8 cellular contexts compared by ENCODE assay signal in genomic region chr3:122568131-122568530, GRCh38. TPM values are rescaled to one million over a fixed set of nuclear protein-coding genes. Genes with fewer than 3 reads are reported as not detected.
DNase-seq lines count a peak whose midpoint lies in the region; ATAC-seq and TF ChIP-seq lines count a peak whose summit lies in the region.
"Not testable (repeated sequence)": the region's sequence is repeated elsewhere in the genome, so short reads cannot be mapped to it uniquely, and the experiment has no call there.
"Had no signal": no experiment of that assay in that cellular context is flagged by ENCODE, and none has a peak within 500 bp of the region (broad histone marks: within the 10 kb centered on the region; RNA-seq: fewer than 3 reads in every experiment).

No MANE protein-coding gene starts in this region.

- not testable (repeated sequence) for DNase-seq in CD4-positive, CD25-positive, alpha-beta regulatory T cell; T-cell; activated CD4-positive, alpha-beta memory T cell treated with anti-CD3 and anti-CD28 coated beads, Interleukin-2, amount 10 ng/mL, durations not matched to agents 7 days and 5 days; activated naive CD4-positive, alpha-beta T cell treated with anti-CD3 and anti-CD28 coated beads, Interleukin-2, amount 10 ng/mL, durations not matched to agents 7 days and 5 days; naive thymus-derived CD8-positive, alpha-beta T cell

- not testable (repeated sequence) for H3K27me3 Mint-ChIP-seq in CD4-positive, CD25-positive, alpha-beta regulatory T cell; T-cell; activated CD4-positive, alpha-beta memory T cell treated with anti-CD3 and anti-CD28 coated beads, Interleukin-2, amount 10 ng/mL, durations not matched to agents 7 days and 5 days; activated naive CD4-positive, alpha-beta T cell treated with anti-CD3 and anti-CD28 coated beads, Interleukin-2, amount 10 ng/mL, durations not matched to agents 7 days and 5 days; naive thymus-derived CD8-positive, alpha-beta T cell; stimulated activated memory B cell treated with anti-CD40 and anti-IgM and Interleukin-4, amounts not matched to agents 10 μg/mL and 1 μg/mL and 100 μg/mL, for 72 hours

- POLR2A ChIA-PET in T-cell (lab: Charles Lee): not testable (repeated sequence)
- POLR2A ChIA-PET in activated CD4-positive, alpha-beta memory T cell treated with anti-CD3 and anti-CD28 coated beads, Interleukin-2, amount 10 ng/mL, durations not matched to agents 7 days and 5 days (lab: Charles Lee): interaction anchor here (9.1 kb wide), 1 partner anchor 8 kb away, joined by 129 read pairs; the partner anchor contains the start of gene PARP15
- POLR2A ChIA-PET in naive thymus-derived CD8-positive, alpha-beta T cell (lab: Charles Lee): interaction anchor here (1.0 kb wide), 1 partner anchor 9 kb away, joined by 3 read pairs; the partner anchor contains the start of gene PARP15

- peaks cover 45% of the 10 kb centered on the region for H3K36me3 Mint-ChIP-seq in CD4-positive, CD25-positive, alpha-beta regulatory T cell
- H3K36me3 Mint-ChIP-seq in T-cell: peaks cover 54% of the 10 kb centered on the region
- H3K36me3 Mint-ChIP-seq in activated CD4-positive, alpha-beta memory T cell treated with anti-CD3 and anti-CD28 coated beads, Interleukin-2, amount 10 ng/mL, durations not matched to agents 7 days and 5 days (ENCODE audit: low read depth): peaks cover 83% of the 10 kb centered on the region
- peaks cover 81% of the 10 kb centered on the region for H3K36me3 Mint-ChIP-seq in activated naive CD4-positive, alpha-beta T cell treated with anti-CD3 and anti-CD28 coated beads, Interleukin-2, amount 10 ng/mL, durations not matched to agents 7 days and 5 days
- H3K36me3 Mint-ChIP-seq in naive thymus-derived CD8-positive, alpha-beta T cell: peaks cover 0 to 71% (median 37%) of the 10 kb centered on the region in 3 donors
- peaks cover 58% of the 10 kb centered on the region for H3K36me3 Mint-ChIP-seq in stimulated activated memory B cell treated with anti-CD40 and anti-IgM and Interleukin-4, amounts not matched to agents 10 μg/mL and 1 μg/mL and 100 μg/mL, for 72 hours

- not testable (repeated sequence) for ATAC-seq in CD4-positive, CD25-positive, alpha-beta regulatory T cell (ENCODE audit: low read depth in 2 of 2); T-cell (replicated peaks in 1 of 4); gastroesophageal sphincter; naive thymus-derived CD8-positive, alpha-beta T cell; stimulated activated memory B cell treated with anti-CD40 and anti-IgM and Interleukin-4, amounts not matched to agents 10 μg/mL and 1 μg/mL and 100 μg/mL, for 72 hours

- WGBS in gastroesophageal sphincter (ENCODE audit: low coverage in 1 of 2), 2 donors: 88 to 96% methylated on average over 6 to 7 of the region's 7 CpGs

- peaks cover 39 to 76% (median 59%) of the 10 kb centered on the region in 4 donors for H3K4me1 Mint-ChIP-seq in CD4-positive, CD25-positive, alpha-beta regulatory T cell
- H3K4me1 Mint-ChIP-seq in T-cell: peaks cover 72 to 74% (median 72%) of the 10 kb centered on the region in 3 donors
- peaks cover 68% of the 10 kb centered on the region for H3K4me1 Mint-ChIP-seq in activated CD4-positive, alpha-beta memory T cell treated with anti-CD3 and anti-CD28 coated beads, Interleukin-2, amount 10 ng/mL, durations not matched to agents 7 days and 5 days
- H3K4me1 Mint-ChIP-seq in activated naive CD4-positive, alpha-beta T cell treated with anti-CD3 and anti-CD28 coated beads, Interleukin-2, amount 10 ng/mL, durations not matched to agents 7 days and 5 days: peaks cover 74% of the 10 kb centered on the region
- H3K4me1 Mint-ChIP-seq in naive thymus-derived CD8-positive, alpha-beta T cell: peaks cover 30 to 80% (median 75%) of the 10 kb centered on the region in 4 donors
- H3K4me1 Mint-ChIP-seq in stimulated activated memory B cell treated with anti-CD40 and anti-IgM and Interleukin-4, amounts not matched to agents 10 μg/mL and 1 μg/mL and 100 μg/mL, for 72 hours: peaks cover 73% of the 10 kb centered on the region

- peak overlapping the region; percentile 42 for H3K27ac ChIP-seq in CD4-positive, CD25-positive, alpha-beta regulatory T cell (ENCODE audit: insufficient read depth, low read length, poor library complexity, severe bottlenecking)
- H3K27ac ChIP-seq in gastroesophageal sphincter: peak overlapping the region; percentile 64 to 70 (median 68)

- H3K36me3 ChIP-seq in CD4-positive, CD25-positive, alpha-beta regulatory T cell (ENCODE audit: control insufficient read depth, insufficient read depth, low read length): peaks cover 58% of the 10 kb centered on the region
- peaks cover 0 to 70% of the 10 kb centered on the region in 2 donors for H3K36me3 ChIP-seq in gastroesophageal sphincter

- H3K9me3 ChIP-seq in CD4-positive, CD25-positive, alpha-beta regulatory T cell (ENCODE audit: control insufficient read depth in 2 of 2, low read length in 2 of 2); gastroesophageal sphincter: not testable (repeated sequence)

- H3K27me3 ChIP-seq in CD4-positive, CD25-positive, alpha-beta regulatory T cell (ENCODE audit: control insufficient read depth, insufficient read depth, low read length); gastroesophageal sphincter: not testable (repeated sequence)

- not testable (repeated sequence) for H3K4me3 ChIP-seq in CD4-positive, CD25-positive, alpha-beta regulatory T cell (ENCODE audit: low read depth, low read length); gastroesophageal sphincter

- TF ChIP-seq EP300 in gastroesophageal sphincter (IDR thresholded peaks at IDR 0.05): not testable (repeated sequence)

- not testable (repeated sequence) for TF ChIP-seq POLR2A in gastroesophageal sphincter (IDR thresholded peaks at IDR 0.05)

- CTCF ChIA-PET in T-cell (lab: Charles Lee): interaction anchor here in 1 of 2 donors (0.8 to 3.0 kb wide), 2 partner anchors 11 to 111 kb away, joined by 3 to 8 read pairs; no protein-coding TSS in a partner anchor
- CTCF ChIA-PET in activated CD4-positive, alpha-beta memory T cell treated with anti-CD3 and anti-CD28 coated beads, Interleukin-2, amount 10 ng/mL, durations not matched to agents 7 days and 5 days (lab: Charles Lee): interaction anchor here (1.2 kb wide), 1 partner anchor 111 kb away, joined by 6 read pairs; no protein-coding TSS in a partner anchor
- CTCF ChIA-PET in activated naive CD4-positive, alpha-beta T cell treated with anti-CD3 and anti-CD28 coated beads, Interleukin-2, amount 10 ng/mL, durations not matched to agents 7 days and 5 days (lab: Charles Lee): interaction anchor here (2.8 kb wide), 1 partner anchor 111 kb away, joined by 15 read pairs; no protein-coding TSS in a partner anchor

- H3K4me1 ChIP-seq in CD4-positive, CD25-positive, alpha-beta regulatory T cell (ENCODE audit: control insufficient read depth, insufficient read depth, low read length, poor library complexity, severe bottlenecking): peaks cover 37% of the 10 kb centered on the region
- peaks cover 0 to 76% (median 25%) of the 10 kb centered on the region in 3 donors for H3K4me1 ChIP-seq in gastroesophageal sphincter

- H3K9me3 Mint-ChIP-seq in CD4-positive, CD25-positive, alpha-beta regulatory T cell; T-cell; activated CD4-positive, alpha-beta memory T cell treated with anti-CD3 and anti-CD28 coated beads, Interleukin-2, amount 10 ng/mL, durations not matched to agents 7 days and 5 days; activated naive CD4-positive, alpha-beta T cell treated with anti-CD3 and anti-CD28 coated beads, Interleukin-2, amount 10 ng/mL, durations not matched to agents 7 days and 5 days; naive thymus-derived CD8-positive, alpha-beta T cell; stimulated activated memory B cell treated with anti-CD40 and anti-IgM and Interleukin-4, amounts not matched to agents 10 μg/mL and 1 μg/mL and 100 μg/mL, for 72 hours: not testable (repeated sequence)

- H3K27ac Mint-ChIP-seq in CD4-positive, CD25-positive, alpha-beta regulatory T cell: peak overlapping the region; percentile 55 to 95 (median 84)
- H3K27ac Mint-ChIP-seq in T-cell: peak overlapping the region; percentile 79 to 84
- H3K27ac Mint-ChIP-seq in activated CD4-positive, alpha-beta memory T cell treated with anti-CD3 and anti-CD28 coated beads, Interleukin-2, amount 10 ng/mL, durations not matched to agents 7 days and 5 days: peak overlapping the region; percentile 51
- H3K27ac Mint-ChIP-seq in activated naive CD4-positive, alpha-beta T cell treated with anti-CD3 and anti-CD28 coated beads, Interleukin-2, amount 10 ng/mL, durations not matched to agents 7 days and 5 days: peak overlapping the region; percentile 81
- H3K27ac Mint-ChIP-seq in naive thymus-derived CD8-positive, alpha-beta T cell: peak overlapping the region; percentile 30 to 98 (median 76)
- peak overlapping the region; percentile 85 for H3K27ac Mint-ChIP-seq in stimulated activated memory B cell treated with anti-CD40 and anti-IgM and Interleukin-4, amounts not matched to agents 10 μg/mL and 1 μg/mL and 100 μg/mL, for 72 hours

- H3K4me3 Mint-ChIP-seq in CD4-positive, CD25-positive, alpha-beta regulatory T cell: peak overlapping the region in 3 of 4 donors; percentile 18 to 97 (median 61)
- peak overlapping the region in 1 of 3 donors; percentile 43 for H3K4me3 Mint-ChIP-seq in T-cell
- H3K4me3 Mint-ChIP-seq in activated CD4-positive, alpha-beta memory T cell treated with anti-CD3 and anti-CD28 coated beads, Interleukin-2, amount 10 ng/mL, durations not matched to agents 7 days and 5 days: not testable (repeated sequence)
- peak overlapping the region; percentile 25 for H3K4me3 Mint-ChIP-seq in activated naive CD4-positive, alpha-beta T cell treated with anti-CD3 and anti-CD28 coated beads, Interleukin-2, amount 10 ng/mL, durations not matched to agents 7 days and 5 days
- H3K4me3 Mint-ChIP-seq in naive thymus-derived CD8-positive, alpha-beta T cell: peak overlapping the region in 2 of 10 donors; percentile 40 to 64
- H3K4me3 Mint-ChIP-seq in stimulated activated memory B cell treated with anti-CD40 and anti-IgM and Interleukin-4, amounts not matched to agents 10 μg/mL and 1 μg/mL and 100 μg/mL, for 72 hours: peak overlapping the region; percentile 15

- not testable (repeated sequence) for TF ChIP-seq CTCF in gastroesophageal sphincter (IDR thresholded peaks at IDR 0.05)

RNA-seq across cellular contexts. Expression of gene DTX3L, which starts 4.0 kb away (rescaled TPM):
- total RNA-seq in CD4-positive, CD25-positive, alpha-beta regulatory T cell: 48.0 TPM
- polyA plus RNA-seq in CD4-positive, CD25-positive, alpha-beta regulatory T cell: 10 to 100 TPM; 25.9 to 32.8 (median 29.2) TPM
- total RNA-seq in T-cell (10 to 100 TPM; 35.1 to 56.2 (median 49.8) TPM), gastroesophageal sphincter (10 to 100 TPM; 23.7 to 24.6 (median 24.2) TPM)
- total RNA-seq in activated CD4-positive, alpha-beta memory T cell treated with anti-CD3 and anti-CD28 coated beads, Interleukin-2, amount 10 ng/mL, durations not matched to agents 7 days and 5 days: 100 to 1,000 TPM; 135 to 144 TPM
- 10 to 100 TPM; 35.1 to 40.6 TPM for total RNA-seq in naive thymus-derived CD8-positive, alpha-beta T cell
- polyA plus RNA-seq in naive thymus-derived CD8-positive, alpha-beta T cell: 10 to 100 TPM; 20.2 to 27.6 (median 26.3) TPM

RNA-seq across cellular contexts. Expression of gene PARP9, which starts 4.0 kb away (rescaled TPM):
- 47.6 TPM for total RNA-seq in CD4-positive, CD25-positive, alpha-beta regulatory T cell
- polyA plus RNA-seq in CD4-positive, CD25-positive, alpha-beta regulatory T cell: 10 to 100 TPM; 24.2 to 41.9 (median 37.5) TPM
- total RNA-seq in T-cell: 10 to 100 TPM; 20.2 to 43.0 (median 24.3) TPM
- total RNA-seq in activated CD4-positive, alpha-beta memory T cell treated with anti-CD3 and anti-CD28 coated beads, Interleukin-2, amount 10 ng/mL, durations not matched to agents 7 days and 5 days: 100 to 1,000 TPM; 151 to 157 TPM
- 10 to 100 TPM; 21.0 to 28.6 (median 24.0) TPM for total RNA-seq in gastroesophageal sphincter
- total RNA-seq in naive thymus-derived CD8-positive, alpha-beta T cell: 10 to 100 TPM; 19.2 to 21.5 TPM
- polyA plus RNA-seq in naive thymus-derived CD8-positive, alpha-beta T cell: 10 to 100 TPM; 18.0 to 30.8 (median 18.6) TPM

RNA-seq across cellular contexts. Expression of gene PARP15, which starts 9.3 kb away (rescaled TPM):
- 87.0 TPM for total RNA-seq in CD4-positive, CD25-positive, alpha-beta regulatory T cell
- polyA plus RNA-seq in CD4-positive, CD25-positive, alpha-beta regulatory T cell: 10 to 100 TPM in 1 of 4 donors, 1 to 10 TPM in 3; 5.2 to 10.7 (median 7.6) TPM
- 10 to 100 TPM; 37.3 to 74.9 (median 72.5) TPM for total RNA-seq in T-cell
- 10 to 100 TPM; 47.2 to 48.2 TPM for total RNA-seq in activated CD4-positive, alpha-beta memory T cell treated with anti-CD3 and anti-CD28 coated beads, Interleukin-2, amount 10 ng/mL, durations not matched to agents 7 days and 5 days
- 1 to 10 TPM in 2 of 4 donors, under 1 TPM in 1, not detected in 1; 0.42 to 2.7 (median 1.1) TPM for total RNA-seq in gastroesophageal sphincter
- 10 to 100 TPM; 56.9 to 61.9 TPM for total RNA-seq in naive thymus-derived CD8-positive, alpha-beta T cell
- polyA plus RNA-seq in naive thymus-derived CD8-positive, alpha-beta T cell: 1 to 10 TPM; 5.4 to 8.4 (median 6.9) TPM
- total RNA-seq: H7 had no signal

RNA-seq across cellular contexts. Expression of gene KPNA1, which starts 53.4 kb away (rescaled TPM):
- 57.8 TPM for total RNA-seq in CD4-positive, CD25-positive, alpha-beta regulatory T cell
- 10 to 100 TPM; 41.4 to 50.0 (median 43.8) TPM for polyA plus RNA-seq in CD4-positive, CD25-positive, alpha-beta regulatory T cell
- 10 to 100 TPM; 55.2 to 65.0 (median 57.5) TPM for total RNA-seq in T-cell
- 10 to 100 TPM; 41.8 to 45.8 TPM for total RNA-seq in activated CD4-positive, alpha-beta memory T cell treated with anti-CD3 and anti-CD28 coated beads, Interleukin-2, amount 10 ng/mL, durations not matched to agents 7 days and 5 days
- total RNA-seq in gastroesophageal sphincter: 10 to 100 TPM; 39.8 to 61.3 (median 41.3) TPM
- total RNA-seq in naive thymus-derived CD8-positive, alpha-beta T cell: 10 to 100 TPM; 74.2 to 78.2 TPM
- polyA plus RNA-seq in naive thymus-derived CD8-positive, alpha-beta T cell: 10 to 100 TPM; 36.9 to 49.5 (median 41.7) TPM

Comparison
In these comparisons a context has a peak if more than half of its experiments do, and no peak if none do; other contexts are left out.
1. RNA of gene PARP15, which starts 9.3 kb away (total RNA-seq): 87.0 TPM in CD4-positive, CD25-positive, alpha-beta regulatory T cell (single experiment), 37.3 to 74.9 TPM in T-cell, 56.9 to 61.9 TPM in naive thymus-derived CD8-positive, alpha-beta T cell and 47.2 to 48.2 TPM in activated CD4-positive, alpha-beta memory T cell treated with anti-CD3 and anti-CD28 coated beads, Interleukin-2, amount 10 ng/mL, durations not matched to agents 7 days and 5 days; 0.42 to 2.7 TPM in gastroesophageal sphincter; every median in the first group is over 10 times any median in the second.
2. Peak in every context shown above with its lines, with median percentiles within 50 percentile points of each other: H3K27ac Mint-ChIP-seq.